Comparison of ENCODE assay signal across 9 cellular contexts in genomic region chr1:7784492-7785071, GRCh38. TPM values are rescaled to one million over a fixed set of nuclear protein-coding genes. Genes with fewer than 3 reads are reported as not detected.
DNase-seq lines count a peak whose midpoint lies in the region; ATAC-seq, FAIRE-seq and TF ChIP-seq lines count a peak whose summit lies in the region.
"Had no signal": no experiment of that assay in that cellular context is flagged by ENCODE, and none has a peak within 500 bp of the region (broad histone marks: within the 10 kb centered on the region; RNA-seq: fewer than 3 reads in every experiment).

No MANE protein-coding gene starts in this region.

- DNase-seq in GM06990 (ENCODE audit: extremely low read depth, insufficient read length) (peak; percentile 15), WTC11 (ENCODE audit: low spot score) (peak; percentile 21), left ventricle myocardium inferior (peak; percentile 37), gastrocnemius medialis (peak; percentile 15 to 57), GM12891 (ENCODE audit: insufficient read length, low spot score) (no peak)

- H3K36me3 ChIP-seq in GM06990 (ENCODE audit: control insufficient read depth, insufficient read depth, low read length): no peaks in the 10 kb centered on the region
- peaks cover 56% of the 10 kb centered on the region for H3K36me3 ChIP-seq in left ventricle myocardium inferior
- peaks cover 2 to 46% of the 10 kb centered on the region in 2 donors for H3K36me3 ChIP-seq in gastrocnemius medialis

- peaks cover 48% of the 10 kb centered on the region for H3K36me3 Mint-ChIP-seq in WTC11

- ATAC-seq in WTC11 (no peak), gastrocnemius medialis (peak; percentile 17 to 32), HG03095 (IDR thresholded peaks at IDR 0.05; ENCODE audit: unreplicated experiment) (no peak), GM21786 (IDR thresholded peaks at IDR 0.05; ENCODE audit: unreplicated experiment) (no peak), HG02970 (IDR thresholded peaks at IDR 0.05; ENCODE audit: low FRiP score, unreplicated experiment) (no peak)

- TF ChIP-seq POLR2A in gastrocnemius medialis (IDR thresholded peaks at IDR 0.05): no peak
- no peak for TF ChIP-seq POLR2A in GM12891 (IDR thresholded peaks at IDR 0.05; ENCODE audit: low read depth, low read length)

- intact Hi-C loops in left ventricle myocardium inferior (cut with micrococcal nuclease) (no loop called here), gastrocnemius medialis (cut with DNase I; ENCODE audit: low total_unique reads) (loop anchor here (1.0 to 5.0 kb wide), 2 partner anchors 13 to 1093 kb away; partner anchors contain the start of genes ENO1 and VAMP3)

- H3K4me1 Mint-ChIP-seq in WTC11: peaks cover 10% of the 10 kb centered on the region

- no peaks in the 10 kb centered on the region for H3K9me3 ChIP-seq in left ventricle myocardium inferior (replicated peaks)
- no peaks in the 10 kb centered on the region for H3K9me3 ChIP-seq in gastrocnemius medialis

- H3K27me3 ChIP-seq in GM06990 (replicated peaks; ENCODE audit: control insufficient read depth, insufficient read depth, low read length): no peaks in the 10 kb centered on the region
- no peaks in the 10 kb centered on the region for H3K27me3 ChIP-seq in left ventricle myocardium inferior (ENCODE audit: low read depth)
- H3K27me3 ChIP-seq in gastrocnemius medialis: no peaks in the 10 kb centered on the region

- H3K4me3 Mint-ChIP-seq in WTC11: peak overlapping the region; percentile 45

- in situ Hi-C loops in gastrocnemius medialis (cut with MboI; ENCODE audit: low sequenced_read_pairs in 4 of 4): no loop called here

- H3K27ac ChIP-seq in left ventricle myocardium inferior (replicated peaks) (peak overlapping the region; percentile 94), gastrocnemius medialis (peak overlapping the region; percentile 90 to 98 (median 94))

- TF ChIP-seq CTCF in GM06990 (IDR thresholded peaks at IDR 0.05; ENCODE audit: insufficient read depth, low read length, poor library complexity, severe bottlenecking) (no peak), WTC11 (IDR thresholded peaks at IDR 0.05) (no peak), left ventricle myocardium inferior (IDR thresholded peaks at IDR 0.05; ENCODE audit: borderline replicate concordance) (no peak), gastrocnemius medialis (IDR thresholded peaks at IDR 0.05 in 4 of 5, conservative IDR thresholded peaks at IDR 0.05 in 1 of 5) (no peak)

- POLR2A ChIA-PET in WTC11 (lab: Charles Lee): no interaction called here

- peaks cover 14% of the 10 kb centered on the region for H3K27me3 Mint-ChIP-seq in WTC11 (ENCODE audit: low read depth)

- peaks cover 52% of the 10 kb centered on the region for H3K4me1 ChIP-seq in left ventricle myocardium inferior
- peaks cover 15 to 26% of the 10 kb centered on the region in 2 donors for H3K4me1 ChIP-seq in gastrocnemius medialis

- FAIRE-seq in GM12891 (lab: Jason Lieb, UNC): no peak
- FAIRE-seq: islet of Langerhans had no signal

- H3K27ac Mint-ChIP-seq in WTC11: no peak overlapping the region

- H3K4me3 ChIP-seq in GM06990 (replicated peaks; ENCODE audit: low read depth, low read length): no peak overlapping the region; the same call in 1 of the 2 replicates
- H3K4me3 ChIP-seq in left ventricle myocardium inferior: peak overlapping the region; percentile 84
- peak overlapping the region; percentile 52 to 80 (median 64) for H3K4me3 ChIP-seq in gastrocnemius medialis

- H3K9me3 Mint-ChIP-seq in WTC11: peaks cover 14% of the 10 kb centered on the region

- CTCF ChIA-PET in WTC11 (lab: Charles Lee): interaction anchor here (1.3 kb wide), 1 partner anchor 23 kb away, joined by 6 read pairs; no protein-coding TSS in a partner anchor

TF ChIP-seq in WTC11, 78 proteins besides CTCF, POLR2A, EP300 and RAD21 (continues in another document):
- TF ChIP-seq ZNF416 (CRISPR knock-in tag; IDR thresholded peaks at IDR 0.05) (0 out of 2 replicates have a peak, but pooled peaks have one; percentile 54), USF2 (CRISPR knock-in tag; IDR thresholded peaks at IDR 0.05) (no peak), PRDM15 (CRISPR knock-in tag; IDR thresholded peaks at IDR 0.05) (peak; percentile 61; the same call in 1 of the 2 replicates), MXD4 (CRISPR knock-in tag; IDR thresholded peaks at IDR 0.05; ENCODE audit: borderline replicate concordance) (no peak), TCF7 (CRISPR knock-in tag; IDR thresholded peaks at IDR 0.05; ENCODE audit: low read depth) (peak; percentile 7; the same call in 1 of the 2 replicates)

TF ChIP-seq in GM12891, 5 proteins besides CTCF, POLR2A, EP300 and RAD21:
- TF ChIP-seq SPI1 (IDR thresholded peaks at IDR 0.05; ENCODE audit: low read depth, low read length) (no peak), TAF1 (IDR thresholded peaks at IDR 0.05; ENCODE audit: low read depth, low read length) (no peak), POLR2AphosphoS5 (IDR thresholded peaks at IDR 0.05; ENCODE audit: low read depth, low read length) (no peak), PAX5 (IDR thresholded peaks at IDR 0.05; ENCODE audit: insufficient read depth, low read length, severe bottlenecking) (no peak)

RNA-seq across cellular contexts. Expression of gene PER3, which starts 0.5 kb away (rescaled TPM):
- total RNA-seq in WTC11 (2021) (8.5 to 11.1 TPM (median 9.9 TPM) in 3 replicates), left ventricle myocardium inferior (12.5 TPM), gastrocnemius medialis (1 to 10 TPM; 3.7 to 7.1 (median 5.5) TPM)
- polyA plus RNA-seq in GM12891 (2012; ENCODE audit: low read depth, missing spikeins): 3.1 TPM

RNA-seq across cellular contexts. Expression of gene VAMP3, which starts 13.5 kb away (rescaled TPM):
- total RNA-seq in WTC11 (2021): 34.7 to 50.2 TPM (median 40.2 TPM) in 3 replicates
- total RNA-seq in left ventricle myocardium inferior: 75.9 TPM
- total RNA-seq in gastrocnemius medialis: 10 to 100 TPM; 63.7 to 71.2 (median 69.7) TPM
- polyA plus RNA-seq in GM12891 (2012; ENCODE audit: low read depth, missing spikeins): 8.1 TPM

Comparison
In these comparisons a context has a peak if more than half of its experiments do, and no peak if none do; other contexts are left out.
1. ATAC-seq: peak in gastrocnemius medialis (2 of 2); none in WTC11 (single experiment), HG03095 (single experiment), GM21786 (single experiment) and HG02970 (single experiment).